Comparison of ENCODE assay signal across 10 cellular contexts in the genomic region with DNA sequence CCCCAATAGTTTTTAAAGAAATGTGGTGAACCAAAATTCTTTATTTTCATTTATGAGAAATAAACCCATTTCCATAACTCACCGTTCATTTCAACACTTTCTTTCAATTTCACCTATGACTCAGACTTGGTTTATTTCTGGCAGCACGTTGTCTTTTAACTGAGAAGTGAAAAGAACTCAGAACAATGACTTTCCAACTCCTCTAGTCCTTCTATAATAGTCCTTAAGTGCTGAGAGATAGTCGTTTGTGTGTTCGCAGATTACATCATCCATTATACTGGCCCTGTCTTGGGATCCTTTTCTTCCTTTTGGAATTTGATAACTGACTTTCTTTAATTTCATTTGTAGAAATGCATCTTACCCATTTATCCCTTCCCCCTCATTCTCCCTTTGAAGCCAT.
DNase-seq lines count a peak whose midpoint lies in the region; ATAC-seq, FAIRE-seq and TF ChIP-seq lines count a peak whose summit lies in the region.
"Had no signal": no experiment of that assay in that cellular context is flagged by ENCODE, and none has a peak within 500 bp of the region (broad histone marks: within the 10 kb centered on the region; RNA-seq: fewer than 3 reads in every experiment).

No MANE protein-coding gene starts in this region.

- intact Hi-C loops in K562 (cut with micrococcal nuclease) (loop anchor here (1.0 kb wide), 1 partner anchor 30 kb away; no protein-coding TSS in a partner anchor), OCI-LY7 (cut with micrococcal nuclease; ENCODE audit: unreplicated experiment) (no loop called here)

- H3K79me2 ChIP-seq in K562 (ENCODE audit: control insufficient read depth, insufficient read depth, low read length): no peaks in the 10 kb centered on the region
- H3K79me2 ChIP-seq in OCI-LY7 (ENCODE audit: insufficient read depth, low read depth, low read length): no peaks in the 10 kb centered on the region

- no peak for TF ChIP-seq RAD21 in K562 (CRISPR knock-in tag; conservative IDR thresholded peaks at IDR 0.05 in 1 of 2, IDR thresholded peaks at IDR 0.05 in 1 of 2)

- H3K4me1 ChIP-seq in K562 (replicated peaks in 1 of 2; ENCODE audit: control insufficient read depth in 2 of 2, insufficient read depth in 2 of 2, low read length in 2 of 2) (peaks cover 4 to 23% of the 10 kb centered on the region in 2 experiments; a peak in 4 of 5 replicates), OCI-LY7 (ENCODE audit: insufficient read depth, low read length, poor library complexity, severe bottlenecking) (no peaks in the 10 kb centered on the region)
- H3K4me1 ChIP-seq: gastroesophageal sphincter had no signal

- no peaks in the 10 kb centered on the region for H4K20me1 ChIP-seq in K562 (replicated peaks; ENCODE audit: control insufficient read depth, insufficient read depth, low read length)
- no peaks in the 10 kb centered on the region for H4K20me1 ChIP-seq in OCI-LY7 (ENCODE audit: insufficient read depth, low read length)

- no peak for TF ChIP-seq POLR2A in K562 (conservative IDR thresholded peaks at IDR 0.05)

- WGBS in K562 (ENCODE audit: insufficient coverage, low coverage, missing lambda C conversion rate): 0% methylated on average over 2 of the region's 4 CpGs

- peak; percentile 78 for ATAC-seq in GM18520 (IDR thresholded peaks at IDR 0.05; ENCODE audit: unreplicated experiment)
- peak; percentile 83 for ATAC-seq in GM21381 (IDR thresholded peaks at IDR 0.05; ENCODE audit: unreplicated experiment)
- ATAC-seq in HG03159 (IDR thresholded peaks at IDR 0.05; ENCODE audit: unreplicated experiment): peak; percentile 76
- peak; percentile 73 for ATAC-seq in K562
- ATAC-seq: gastroesophageal sphincter had no signal

- no peaks in the 10 kb centered on the region for H3K36me3 ChIP-seq in K562 (ENCODE audit: control insufficient read depth, insufficient read depth, low read length)
- H3K36me3 ChIP-seq in OCI-LY7 (ENCODE audit: insufficient read depth, low read length): no peaks in the 10 kb centered on the region
- H3K36me3 ChIP-seq: gastroesophageal sphincter had no signal

- TF ChIP-seq EP300 in K562 (IDR thresholded peaks at IDR 0.05; ENCODE audit: low read length): peak; percentile 34; the same call in 1 of the 2 replicates

- H3K9me1 ChIP-seq in K562 (ENCODE audit: control insufficient read depth, insufficient read depth, low read length): no peaks in the 10 kb centered on the region

- in situ Hi-C loops in K562 (cut with MboI): no loop called here

- H3K27me3 ChIP-seq in K562 (ENCODE audit: control insufficient read depth in 2 of 2, insufficient read depth in 2 of 2, low read length in 2 of 2): no peaks in the 10 kb centered on the region
- H3K27me3 ChIP-seq: gastroesophageal sphincter had no signal

- peak overlapping the region; percentile 85 for H2AFZ ChIP-seq in K562 (ENCODE audit: low read depth, low read length)
- no peak overlapping the region for H2AFZ ChIP-seq in OCI-LY7 (ENCODE audit: low read length)

- CTCF ChIA-PET in K562 (lab: Yijun Ruan, JAX; ENCODE audit: low intra/inter-chr PET ratio): no interaction called here
- CTCF ChIA-PET in OCI-LY7 (lab: Charles Lee; ENCODE audit: unreplicated experiment): no interaction called here

- peak; percentile 61 for FAIRE-seq in K562 (lab: Jason Lieb, UNC)

- DNase-seq in K562 (ENCODE audit: extremely low read depth in 1 of 4, low spot score in 3 of 4) (peak; percentile 9 to 40 (median 11)), OCI-LY7 (ENCODE audit: low spot score) (no peak), HPDE6-E6E7 (ENCODE audit: extremely low spot score) (no peak), KG1 (lab: John Stamatoyannopoulos, UW) (no peak)
- no peak for DNase-seq in stimulated activated CD4-positive, alpha-beta T cell treated with anti-CD3 and anti-CD28 coated beads, Interleukin-12 subunit alpha, Interleukin-12 subunit beta, amount 100 ng/mL, for 4 hours
- DNase-seq: activated effector memory CD4-positive, alpha-beta T cell treated with Interleukin-2 at 50 U/mL for 16 hours had no signal

- peak overlapping the region in 1 of 2 experiments; percentile 57; a peak in 2 of 4 replicates for H3K9ac ChIP-seq in K562 (ENCODE audit: insufficient read depth in 1 of 2, low read depth in 2 of 2, low read length in 2 of 2)

- H3K4me2 ChIP-seq in K562 (ENCODE audit: insufficient read depth, low read length): peak overlapping the region; percentile 48; the same call in 1 of the 2 replicates
- H3K4me2 ChIP-seq in OCI-LY7 (ENCODE audit: low read length): no peak overlapping the region

- no peak for TF ChIP-seq CTCF in K562 (IDR thresholded peaks at IDR 0.05 in 2 of 3, conservative IDR thresholded peaks at IDR 0.05 in 1 of 3; ENCODE audit: insufficient read depth in 2 of 3, low read depth in 1 of 3, low read length in 3 of 3)
- no peak for TF ChIP-seq CTCF in OCI-LY7 (conservative IDR thresholded peaks at IDR 0.05; ENCODE audit: low read length)

- H3K4me3 ChIP-seq in K562: no peak overlapping the region
- no peak overlapping the region for H3K4me3 ChIP-seq in OCI-LY7 (ENCODE audit: low read depth, low read length, poor library complexity, severe bottlenecking)
- H3K4me3 ChIP-seq: gastroesophageal sphincter had no signal

- H3K27ac ChIP-seq in K562 (ENCODE audit: extremely low read depth, low read depth, low read length) (peak overlapping the region; percentile 78), OCI-LY7 (ENCODE audit: low read depth, low read length, poor library complexity, severe bottlenecking) (no peak overlapping the region)
- H3K27ac ChIP-seq: gastroesophageal sphincter had no signal

- H3K9me2 ChIP-seq in OCI-LY7 (ENCODE audit: insufficient read depth, low read length): no peaks in the 10 kb centered on the region

- BruUV-seq in K562 (replicated peaks; lab: Mats Ljungman, UMichigan): no TSS peak
- BruUV-seq in OCI-LY7 (replicated peaks; lab: Mats Ljungman, UMichigan): no TSS peak

- POLR2A ChIA-PET in K562 (lab: Yijun Ruan, JAX) (no interaction called here), OCI-LY7 (lab: Charles Lee) (no interaction called here)

- H3K9me3 ChIP-seq in K562 (replicated peaks; ENCODE audit: control insufficient read depth, insufficient read depth, low read depth, low read length) (peaks cover 3% of the 10 kb centered on the region; the same call in 1 of the 2 replicates), OCI-LY7 (ENCODE audit: low read length) (no peaks in the 10 kb centered on the region)
- H3K9me3 ChIP-seq: gastroesophageal sphincter had no signal

TF ChIP-seq in K562, 482 proteins besides CTCF, POLR2A, EP300 and RAD21 (continues in another document):
- TF ChIP-seq ZNF583 (CRISPR knock-in tag; IDR thresholded peaks at IDR 0.05): no peak
- TF ChIP-seq MTA1 (IDR thresholded peaks at IDR 0.05; ENCODE audit: borderline replicate concordance): no peak
- TF ChIP-seq ATF7 (IDR thresholded peaks at IDR 0.05): peak; percentile 58; the same call in 1 of the 2 replicates
- TF ChIP-seq, protein P1, sequence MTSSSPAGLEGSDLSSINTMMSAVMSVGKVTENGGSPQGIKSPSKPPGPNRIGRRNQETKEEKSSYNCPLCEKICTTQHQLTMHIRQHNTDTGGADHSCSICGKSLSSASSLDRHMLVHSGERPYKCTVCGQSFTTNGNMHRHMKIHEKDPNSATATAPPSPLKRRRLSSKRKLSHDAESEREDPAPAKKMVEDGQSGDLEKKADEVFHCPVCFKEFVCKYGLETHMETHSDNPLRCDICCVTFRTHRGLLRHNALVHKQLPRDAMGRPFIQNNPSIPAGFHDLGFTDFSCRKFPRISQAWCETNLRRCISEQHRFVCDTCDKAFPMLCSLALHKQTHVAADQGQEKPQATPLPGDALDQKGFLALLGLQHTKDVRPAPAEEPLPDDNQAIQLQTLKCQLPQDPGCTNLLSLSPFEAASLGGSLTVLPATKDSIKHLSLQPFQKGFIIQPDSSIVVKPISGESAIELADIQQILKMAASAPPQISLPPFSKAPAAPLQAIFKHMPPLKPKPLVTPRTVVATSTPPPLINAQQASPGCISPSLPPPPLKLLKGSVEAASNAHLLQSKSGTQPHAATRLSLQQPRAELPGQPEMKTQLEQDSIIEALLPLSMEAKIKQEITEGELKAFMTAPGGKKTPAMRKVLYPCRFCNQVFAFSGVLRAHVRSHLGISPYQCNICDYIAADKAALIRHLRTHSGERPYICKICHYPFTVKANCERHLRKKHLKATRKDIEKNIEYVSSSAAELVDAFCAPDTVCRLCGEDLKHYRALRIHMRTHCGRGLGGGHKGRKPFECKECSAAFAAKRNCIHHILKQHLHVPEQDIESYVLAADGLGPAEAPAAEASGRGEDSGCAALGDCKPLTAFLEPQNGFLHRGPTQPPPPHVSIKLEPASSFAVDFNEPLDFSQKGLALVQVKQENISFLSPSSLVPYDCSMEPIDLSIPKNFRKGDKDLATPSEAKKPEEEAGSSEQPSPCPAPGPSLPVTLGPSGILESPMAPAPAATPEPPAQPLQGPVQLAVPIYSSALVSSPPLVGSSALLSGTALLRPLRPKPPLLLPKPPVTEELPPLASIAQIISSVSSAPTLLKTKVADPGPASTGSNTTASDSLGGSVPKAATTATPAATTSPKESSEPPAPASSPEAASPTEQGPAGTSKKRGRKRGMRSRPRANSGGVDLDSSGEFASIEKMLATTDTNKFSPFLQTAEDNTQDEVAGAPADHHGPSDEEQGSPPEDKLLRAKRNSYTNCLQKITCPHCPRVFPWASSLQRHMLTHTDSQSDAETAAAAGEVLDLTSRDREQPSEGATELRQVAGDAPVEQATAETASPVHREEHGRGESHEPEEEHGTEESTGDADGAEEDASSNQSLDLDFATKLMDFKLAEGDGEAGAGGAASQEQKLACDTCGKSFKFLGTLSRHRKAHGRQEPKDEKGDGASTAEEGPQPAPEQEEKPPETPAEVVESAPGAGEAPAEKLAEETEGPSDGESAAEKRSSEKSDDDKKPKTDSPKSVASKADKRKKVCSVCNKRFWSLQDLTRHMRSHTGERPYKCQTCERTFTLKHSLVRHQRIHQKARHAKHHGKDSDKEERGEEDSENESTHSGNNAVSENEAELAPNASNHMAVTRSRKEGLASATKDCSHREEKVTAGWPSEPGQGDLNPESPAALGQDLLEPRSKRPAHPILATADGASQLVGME (CRISPR knock-in tag; IDR thresholded peaks at IDR 0.05): no peak
- no peak for TF ChIP-seq BDP1 (IDR thresholded peaks at IDR 0.05; ENCODE audit: insufficient read depth, insufficient read length)
- TF ChIP-seq ZSCAN29 (IDR thresholded peaks at IDR 0.05): no peak
- TF ChIP-seq, protein P2, sequence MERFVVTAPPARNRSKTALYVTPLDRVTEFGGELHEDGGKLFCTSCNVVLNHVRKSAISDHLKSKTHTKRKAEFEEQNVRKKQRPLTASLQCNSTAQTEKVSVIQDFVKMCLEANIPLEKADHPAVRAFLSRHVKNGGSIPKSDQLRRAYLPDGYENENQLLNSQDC (CRISPR knock-in tag; IDR thresholded peaks at IDR 0.05): no peak
- 0 out of 2 replicates have a peak, but pooled peaks have one; percentile 11 for TF ChIP-seq ZNF589 (CRISPR knock-in tag; IDR thresholded peaks at IDR 0.05; ENCODE audit: low read depth)

Comparison
In these comparisons a context has a peak if more than half of its experiments do, and no peak if none do; other contexts are left out.
1. DNase-seq: peak in K562 (4 of 4); none in OCI-LY7 (single experiment), HPDE6-E6E7 (single experiment), stimulated activated CD4-positive, alpha-beta T cell treated with anti-CD3 and anti-CD28 coated beads, Interleukin-12 subunit alpha, Interleukin-12 subunit beta, amount 100 ng/mL, for 4 hours (single experiment) and KG1 (single experiment).
2. Peak in every context shown above with its lines, with median percentiles within 50 percentile points of each other: ATAC-seq.